14 cellular contexts compared by ENCODE assay signal in genomic region chr7:22550514-22551010, GRCh38. TPM values are rescaled to one million over a fixed set of nuclear protein-coding genes. Genes with fewer than 3 reads are reported as not detected.
DNase-seq lines count a peak whose midpoint lies in the region; ATAC-seq, FAIRE-seq and TF ChIP-seq lines count a peak whose summit lies in the region.
"Had no signal": no experiment of that assay in that cellular context is flagged by ENCODE, and none has a peak within 500 bp of the region (broad histone marks: within the 10 kb centered on the region; RNA-seq: fewer than 3 reads in every experiment).

No MANE protein-coding gene starts in this region.

- H2BK120ac ChIP-seq in mesendoderm (ENCODE audit: low read depth, low read length) = no peak overlapping the region

- H3K27me3 ChIP-seq in breast epithelium (peaks cover 5 to 21% of the 10 kb centered on the region in 2 donors), GM12878 (replicated peaks in 1 of 2; ENCODE audit: control insufficient read depth in 2 of 2, insufficient read depth in 2 of 2, low read length in 1 of 2) (peaks cover 10 to 23% of the 10 kb centered on the region in 2 experiments), mesendoderm (ENCODE audit: insufficient read depth, low read length, poor library complexity) (no peaks in the 10 kb centered on the region)

- no peak overlapping the region for H2AFZ ChIP-seq in GM12878 (ENCODE audit: control insufficient read depth, low read depth, low read length)

- no peak overlapping the region for H3K4ac ChIP-seq in mesendoderm (ENCODE audit: low read depth, low read length)

- RAD21 ChIA-PET in GM12878 (lab: Charles Lee; ENCODE audit: unreplicated experiment) = interaction anchor here (1.0 kb wide), 1 partner anchor 177 kb away, joined by 3 read pairs; no protein-coding TSS in a partner anchor

- no peak overlapping the region for H4K8ac ChIP-seq in mesendoderm (ENCODE audit: low read depth, low read length)

- no peak overlapping the region for H3K4me3 Mint-ChIP-seq in MCF 10A (ENCODE audit: unreplicated experiment)

- intact Hi-C loops in breast epithelium (cut with DNase I; ENCODE audit: low total_unique reads) (no loop called here), MCF 10A (cut with micrococcal nuclease) (no loop called here), GM12878 (cut with micrococcal nuclease; ENCODE audit: unreplicated experiment) (no loop called here)

- H3K79me2 ChIP-seq in GM12878 (ENCODE audit: control insufficient read depth, insufficient read depth, low read length) (no peaks in the 10 kb centered on the region), mesendoderm (ENCODE audit: control insufficient read depth, insufficient read depth, low read length) (no peaks in the 10 kb centered on the region)

- in situ Hi-C loops in GM12878 (cut with MboI) = no loop called here

- no peak for FAIRE-seq in GM12878 (lab: Jason Lieb, UNC)
- FAIRE-seq: D721Med, small intestine had no signal

- no peak for TF ChIP-seq POLR2A in breast epithelium (IDR thresholded peaks at IDR 0.05)
- no peak for TF ChIP-seq POLR2A in GM12878 (IDR thresholded peaks at IDR 0.05; ENCODE audit: low read depth, low read length)

- H3K56ac ChIP-seq in mesendoderm (ENCODE audit: low read length) = peak overlapping the region; percentile 47

- no peak overlapping the region for H2BK15ac ChIP-seq in mesendoderm (replicated peaks; ENCODE audit: low read depth)

- peak overlapping the region; percentile 32 for H3K23ac ChIP-seq in mesendoderm (ENCODE audit: low read length)

- no peak for DNase-seq in breast epithelium (ENCODE audit: low spot score in 2 of 2)
- DNase-seq in MCF 10A (ENCODE audit: unreplicated experiment) = no peak
- no peak for DNase-seq in GM12878 (ENCODE audit: low read depth, low spot score)
- no peak for DNase-seq in mesendoderm
- DNase-seq in GM03348 (ENCODE audit: low spot score) = no peak
- DNase-seq in coronary artery (ENCODE audit: low spot score) = no peak
- DNase-seq in substantia nigra (lab: John Stamatoyannopoulos, UW) = no peak
- no peak for DNase-seq in NAMALWA (ENCODE audit: low spot score)
- DNase-seq: NCI-H446 treated with DMSO at 0.1 percent for 48 hours, small intestine, T1000 had no signal

- no peaks in the 10 kb centered on the region for H3K4me1 Mint-ChIP-seq in MCF 10A (ENCODE audit: insufficient read depth, unreplicated experiment)

- no peak overlapping the region for H3K27ac Mint-ChIP-seq in MCF 10A (ENCODE audit: low read depth, unreplicated experiment)
- H3K27ac Mint-ChIP-seq: activated T-helper 2 cell treated with anti-CD3 and anti-CD28 coated beads, Interferon-gamma antibody, Interleukin-2, Interleukin-4, amounts not matched to agents 10 μg/mL and 5 μg/mL and 100 μg/mL, durations not matched to agents 14 hours and 24 hours and 36 hours had no signal

- H3K27ac ChIP-seq in breast epithelium = no peak overlapping the region
- H3K27ac ChIP-seq in GM12878 (ENCODE audit: control insufficient read depth, insufficient read depth) = no peak overlapping the region
- no peak overlapping the region for H3K27ac ChIP-seq in mesendoderm (ENCODE audit: low read depth, low read length)
- no peak overlapping the region for H3K27ac ChIP-seq in coronary artery
- H3K27ac ChIP-seq in substantia nigra (ENCODE audit: low read depth, low read length, poor library complexity, severe bottlenecking) = no peak overlapping the region

- H3K9me3 ChIP-seq in breast epithelium (no peaks in the 10 kb centered on the region), GM12878 (replicated peaks; ENCODE audit: control insufficient read depth, insufficient read depth, low read length) (no peaks in the 10 kb centered on the region)

- TF ChIP-seq RAD21 in GM12878 (IDR thresholded peaks at IDR 0.05; ENCODE audit: insufficient read depth, low read depth, low read length) = no peak

- CTCF ChIA-PET in MCF 10A (lab: Yijun Ruan, JAX) = interaction anchor here (1.0 kb wide), 1 partner anchor 174 kb away, joined by 6 read pairs; no protein-coding TSS in a partner anchor
- CTCF ChIA-PET in GM12878 (lab: Yijun Ruan, JAX) = interaction anchor here (0.6 to 1.0 kb wide), 2 partner anchors 399 to 1259 kb away, joined by 3 read pairs; no protein-coding TSS in a partner anchor

- POLR2A ChIA-PET in MCF 10A (lab: Yijun Ruan, JAX) = no interaction called here
- POLR2A ChIA-PET in GM12878 (lab: Charles Lee) = no interaction called here

- H3K4me2 ChIP-seq in GM12878 (ENCODE audit: control insufficient read depth, insufficient read depth) = 0 out of 2 replicates have a peak overlapping the region, but pooled peaks have one; percentile 52
- H3K4me2 ChIP-seq in mesendoderm (ENCODE audit: low read length) = no peak overlapping the region

- no peak for TF ChIP-seq EP300 in GM12878 (IDR thresholded peaks at IDR 0.05; ENCODE audit: borderline replicate concordance in 1 of 2, control insufficient read depth in 1 of 2, low read depth in 2 of 2, low read length in 2 of 2)

- H3K36me3 ChIP-seq in breast epithelium (no peaks in the 10 kb centered on the region), GM12878 (ENCODE audit: control insufficient read depth in 2 of 2, insufficient read depth in 2 of 2, low read length in 1 of 2) (no peaks in the 10 kb centered on the region), mesendoderm (ENCODE audit: control insufficient read depth, insufficient read depth, low read length) (no peaks in the 10 kb centered on the region)

- H3K4me1 ChIP-seq in breast epithelium (peaks cover 0 to 7% of the 10 kb centered on the region in 2 donors), GM12878 (ENCODE audit: control insufficient read depth, insufficient read depth, low read length) (peaks cover 23% of the 10 kb centered on the region), mesendoderm (ENCODE audit: control insufficient read depth, low read depth, low read length) (peaks cover 3% of the 10 kb centered on the region)

- H4K20me1 ChIP-seq in GM12878 (ENCODE audit: control insufficient read depth, insufficient read depth) = no peaks in the 10 kb centered on the region

- 40% methylated on average over 5 of the region's 5 CpGs for WGBS in GM12878 (ENCODE audit: insufficient coverage, insufficient replicate concordance, low lambda C conversion rate, missing lambda C conversion rate)
- WGBS in mesendoderm (ENCODE audit: extremely low coverage, insufficient coverage, low lambda C conversion rate) = no CpG with 5 or more reads among the region's 5 CpGs

- H2AK5ac ChIP-seq in mesendoderm (ENCODE audit: low read length) = no peak overlapping the region

- no peak for ATAC-seq in GM12878

- H3K18ac ChIP-seq in mesendoderm (ENCODE audit: low read length) = no peak overlapping the region

- H3K9me3 Mint-ChIP-seq in MCF 10A (ENCODE audit: unreplicated experiment) = no peaks in the 10 kb centered on the region
- H3K9me3 Mint-ChIP-seq: activated T-helper 2 cell treated with anti-CD3 and anti-CD28 coated beads, Interferon-gamma antibody, Interleukin-2, Interleukin-4, amounts not matched to agents 10 μg/mL and 5 μg/mL and 100 μg/mL, durations not matched to agents 14 hours and 24 hours and 36 hours had no signal

- no TSS peak for BruUV-seq in MCF 10A (replicated peaks; lab: Mats Ljungman, UMichigan)
- BruUV-seq in GM12878 (replicated peaks; lab: Mats Ljungman, UMichigan) = no TSS peak

- H3K9ac ChIP-seq in GM12878 (ENCODE audit: control insufficient read depth, insufficient read depth, low read length) (no peak overlapping the region), mesendoderm (ENCODE audit: low read length) (no peak overlapping the region)

- no peak for TF ChIP-seq CTCF in breast epithelium (IDR thresholded peaks at IDR 0.05)
- no peak for TF ChIP-seq CTCF in MCF 10A (IDR thresholded peaks at IDR 0.05; ENCODE audit: unreplicated experiment)
- TF ChIP-seq CTCF in GM12878 (IDR thresholded peaks at IDR 0.05 in 2 of 3, conservative IDR thresholded peaks at IDR 0.05 in 1 of 3; ENCODE audit: control insufficient read depth in 2 of 3, extremely low read depth in 1 of 3, insufficient read depth in 1 of 3, low read depth in 3 of 3, low read length in 3 of 3) = no peak
- TF ChIP-seq CTCF in coronary artery (IDR thresholded peaks at IDR 0.05) = no peak

- H3K79me1 ChIP-seq in mesendoderm (ENCODE audit: low read length) = no peaks in the 10 kb centered on the region

- no peak overlapping the region for H4K5ac ChIP-seq in mesendoderm (ENCODE audit: low read length)

- H3K4me3 ChIP-seq in breast epithelium (peak overlapping the region in 2 of 3 donors; percentile 43 to 64), GM12878 (no peak overlapping the region), mesendoderm (ENCODE audit: low read length) (no peak overlapping the region), coronary artery (no peak overlapping the region)

- H2BK5ac ChIP-seq in mesendoderm (ENCODE audit: low read length) = no peak overlapping the region

- no peaks in the 10 kb centered on the region for H3K36me3 Mint-ChIP-seq in MCF 10A (ENCODE audit: insufficient read depth, unreplicated experiment)

- SMC1A ChIA-PET in GM12878 (lab: Charles Lee; ENCODE audit: uncharacterized antibody, unreplicated experiment) = no interaction called here

- H3K27me3 Mint-ChIP-seq in MCF 10A (ENCODE audit: insufficient read depth, unreplicated experiment) = peaks cover 84% of the 10 kb centered on the region

TF ChIP-seq in GM12878, 131 proteins besides CTCF, POLR2A, EP300 and RAD21 (continues in another document):
- TF ChIP-seq ATF3 (IDR thresholded peaks at IDR 0.05; ENCODE audit: borderline replicate concordance, extremely low read depth, low read depth, low read length) (no peak), SMARCA5 (IDR thresholded peaks at IDR 0.05) (no peak)

RNA-seq across cellular contexts. Expression of gene STEAP1B, which starts 50.6 kb away (rescaled TPM):
- total RNA-seq in breast epithelium (1 to 10 TPM in 1 of 3 donors, under 1 TPM in 2; 0.32 to 1.0 (median 0.66) TPM), MCF 10A (2022) (not detected in 2 replicates), GM12878 (2014; rRNA removed) (not detected in 2 replicates), GM12878 (2014; rRNA removed; fragmentation: Illumina TruSeq; extraction: Trizol) (not detected in 2 replicates), GM12878 (2021) (not detected in 2 replicates)
- not detected in 2 replicates for total RNA-seq in GM12878 (2013; cell fraction: nucleolus; rRNA removed)
- polyA plus RNA-seq in GM12878 (2011; ENCODE audit: low read depth) = not detected
- polyA plus RNA-seq in GM12878 (2011; rRNA removed) (not detected in 2 replicates), GM12878 (2014; fragmentation: Illumina TruSeq; extraction: Trizol) (not detected in 2 replicates), GM12878 (2014; fragmentation: Nextera tagmentation; extraction: Ambion mirVana) (not detected), GM12878 (2014; rRNA removed) (0.08 and 0.14 TPM in 2 replicates), GM12878 (2016; fragmentation: Nextera tagmentation; extraction: Ambion mirVana) (not detected)
- not detected in 2 replicates for polyA plus RNA-seq in GM12878 (2011; cell fraction: cytosol; rRNA removed)
- polyA plus RNA-seq in GM12878 (2011; cell fraction: nucleus; rRNA removed) = not detected in 2 replicates
- not detected in 2 replicates for polyA plus RNA-seq in GM12878 (2012)
- polyA minus RNA-seq in GM12878 (2011; rRNA and poly(A)+ RNA removed) = not detected in 2 replicates
- not detected in 2 replicates for polyA minus RNA-seq in GM12878 (2011; cell fraction: cytosol; rRNA and poly(A)+ RNA removed)
- polyA minus RNA-seq in GM12878 (2011; cell fraction: nucleus; rRNA and poly(A)+ RNA removed) = not detected in 2 replicates
- 10.4 TPM for polyA plus RNA-seq in mesendoderm (2013, experiment 1 of 2)
- polyA plus RNA-seq in mesendoderm (2013, experiment 2 of 2) = 10.1 TPM
- total RNA-seq: left lobe of liver had no signal

Comparison
In these comparisons a context has a peak if more than half of its experiments do, and no peak if none do; other contexts are left out.
1. H3K4me3 ChIP-seq: peak in breast epithelium (2 of 3); none in GM12878 (single experiment), mesendoderm (single experiment) and coronary artery (single experiment).